ENCODE assay signal across 8 cellular contexts in genomic region chr15:63501256-63502089, GRCh38. TPM values are rescaled to one million over a fixed set of nuclear protein-coding genes. Genes with fewer than 3 reads are reported as not detected.
DNase-seq lines count a peak whose midpoint lies in the region; ATAC-seq and TF ChIP-seq lines count a peak whose summit lies in the region.

No MANE protein-coding gene starts in this region.

- peaks cover 4% of the 10 kb centered on the region for H3K36me3 Mint-ChIP-seq in activated CD4-positive, alpha-beta memory T cell treated with anti-CD3 and anti-CD28 coated beads for 36 hours

- peaks cover 62% of the 10 kb centered on the region for H3K4me1 Mint-ChIP-seq in activated CD4-positive, alpha-beta memory T cell treated with anti-CD3 and anti-CD28 coated beads for 36 hours (ENCODE audit: low read depth)

- H3K27ac Mint-ChIP-seq in activated CD4-positive, alpha-beta memory T cell treated with anti-CD3 and anti-CD28 coated beads for 36 hours: peak overlapping the region; percentile 99

- POLR2A ChIA-PET in activated CD4-positive, alpha-beta memory T cell treated with anti-CD3 and anti-CD28 coated beads for 36 hours (lab: Charles Lee): interaction anchor here (0.6 kb wide), 1 partner anchor 11 kb away, joined by 3 read pairs; no protein-coding TSS in a partner anchor

- peak overlapping the region; percentile 48 for H3K4me3 ChIP-seq in epithelial cell of proximal tubule (ENCODE audit: low read depth, low read length)
- H3K4me3 ChIP-seq in muscle layer of colon (ENCODE audit: low read depth in 1 of 2, low read length in 2 of 2): peak overlapping the region in 1 of 2 donors; percentile 49
- peak overlapping the region in 1 of 2 donors; percentile 41 for H3K4me3 ChIP-seq in aorta (ENCODE audit: low read length in 2 of 2)

- peak overlapping the region; percentile 12 for H3K9ac ChIP-seq in muscle layer of colon (ENCODE audit: low read length)

- no peaks in the 10 kb centered on the region for H3K9me3 Mint-ChIP-seq in activated CD4-positive, alpha-beta memory T cell treated with anti-CD3 and anti-CD28 coated beads for 36 hours

- peak; percentile 51 for DNase-seq in stimulated activated CD4-positive, alpha-beta T cell treated with anti-CD3 and anti-CD28 coated beads, Interleukin-15, amount 100 ng/mL, for 24 hours
- no peak for DNase-seq in stimulated activated CD4-positive, alpha-beta T cell treated with anti-CD3 and anti-CD28 coated beads, Interleukin-1b, Interleukin-23, amount 100 ng/mL, for 48 hours
- DNase-seq in activated CD4-positive, alpha-beta memory T cell treated with anti-CD3 and anti-CD28 coated beads for 36 hours: peak; percentile 68
- DNase-seq in epithelial cell of proximal tubule (ENCODE audit: low read depth): no peak
- peak; percentile 93 to 95 for DNase-seq in aorta
- no peak for DNase-seq in HUDEP-2 (lab: John Stamatoyannopoulos, UW; ENCODE audit: unreplicated experiment in 76 of 76)

- intact Hi-C loops in activated CD4-positive, alpha-beta memory T cell treated with anti-CD3 and anti-CD28 coated beads for 36 hours (cut with micrococcal nuclease): loop anchor here (5.0 to 10.0 kb wide), 3 partner anchors 289 to 1393 kb away; no protein-coding TSS in a partner anchor
- intact Hi-C loops in aorta (cut with DNase I): loop anchor here (5.0 to 10.0 kb wide), 2 partner anchors 53 to 96 kb away; partner anchors contain the start of gene FBXL22 (in 2 of the 2)

- CTCF ChIA-PET in activated CD4-positive, alpha-beta memory T cell treated with anti-CD3 and anti-CD28 coated beads for 36 hours (lab: Charles Lee): interaction anchor here (0.7 to 8.0 kb wide), 3 partner anchors 14 to 35 kb away, joined by 3 to 76 read pairs (median 3); no protein-coding TSS in a partner anchor

- H3K36me3 ChIP-seq in muscle layer of colon (ENCODE audit: insufficient read depth, low read length) (no peaks in the 10 kb centered on the region), aorta (ENCODE audit: control insufficient read depth in 1 of 2, insufficient read depth in 2 of 2, low read length in 1 of 2) (no peaks in the 10 kb centered on the region)

- no peak for TF ChIP-seq CTCF in epithelial cell of proximal tubule (conservative IDR thresholded peaks at IDR 0.05; ENCODE audit: low read depth, low read length)

- H3K9me3 ChIP-seq in muscle layer of colon (ENCODE audit: low read length) (no peaks in the 10 kb centered on the region), aorta (ENCODE audit: control insufficient read depth, low read length) (no peaks in the 10 kb centered on the region)

- peaks cover 38% of the 10 kb centered on the region for H3K4me1 ChIP-seq in muscle layer of colon (ENCODE audit: insufficient read depth, low read length)
- peaks cover 1 to 4% of the 10 kb centered on the region in 2 donors for H3K4me1 ChIP-seq in aorta (ENCODE audit: control insufficient read depth in 1 of 2, insufficient read depth in 2 of 2, low read length in 2 of 2)

- H3K27ac ChIP-seq in muscle layer of colon (ENCODE audit: low read depth, low read length) (peak overlapping the region; percentile 96), aorta (ENCODE audit: low read depth in 1 of 2, low read length in 2 of 2) (peak overlapping the region; percentile 61 to 68)

- no peaks in the 10 kb centered on the region for H3K27me3 Mint-ChIP-seq in activated CD4-positive, alpha-beta memory T cell treated with anti-CD3 and anti-CD28 coated beads for 36 hours

- 1 to 2% methylated on average over 21 of the region's 21 CpGs for WGBS in aorta, 2 donors

- ATAC-seq in aorta (ENCODE audit: low FRiP score) (peak; percentile 28), GM21360 (IDR thresholded peaks at IDR 0.05; ENCODE audit: unreplicated experiment) (no peak)

- H3K27me3 ChIP-seq in muscle layer of colon (ENCODE audit: control insufficient read depth in 1 of 2, insufficient read depth in 2 of 2, low read length in 2 of 2) (no peaks in the 10 kb centered on the region), aorta (ENCODE audit: control insufficient read depth in 1 of 2, insufficient read depth in 2 of 2, low read length in 1 of 2) (no peaks in the 10 kb centered on the region)

- H3K4me3 Mint-ChIP-seq in activated CD4-positive, alpha-beta memory T cell treated with anti-CD3 and anti-CD28 coated beads for 36 hours: peak overlapping the region; percentile 81

RNA-seq across cellular contexts. Expression of gene USP3, which starts 2.9 kb away (rescaled TPM):
- total RNA-seq in activated CD4-positive, alpha-beta memory T cell treated with anti-CD3 and anti-CD28 coated beads for 36 hours: 10 to 100 TPM; 46.1 to 48.9 TPM
- 31.4 and 34.2 TPM in 2 replicates for total RNA-seq in epithelial cell of proximal tubule
- 10 to 100 TPM; 46.9 to 60.0 TPM for total RNA-seq in aorta
- polyA plus RNA-seq in aorta: 10 to 100 TPM; 16.3 to 28.9 TPM

Comparison
In these comparisons a context has a peak if more than half of its experiments do, and no peak if none do; other contexts are left out.
1. DNase-seq: peak in stimulated activated CD4-positive, alpha-beta T cell treated with anti-CD3 and anti-CD28 coated beads, Interleukin-15, amount 100 ng/mL, for 24 hours (single experiment), activated CD4-positive, alpha-beta memory T cell treated with anti-CD3 and anti-CD28 coated beads for 36 hours (single experiment) and aorta (2 of 2); none in stimulated activated CD4-positive, alpha-beta T cell treated with anti-CD3 and anti-CD28 coated beads, Interleukin-1b, Interleukin-23, amount 100 ng/mL, for 48 hours (single experiment), epithelial cell of proximal tubule (single experiment) and HUDEP-2 (0 of 76).